ENCODE assay signal across 28 cellular contexts in genomic region chr6:35438378-35438777, GRCh38. TPM values are rescaled to one million over a fixed set of nuclear protein-coding genes. Genes with fewer than 3 reads are reported as not detected.
"Had no signal": no experiment of that assay in that cellular context is flagged by ENCODE, and none has a peak within 500 bp of the region (broad histone marks: within the 10 kb centered on the region; RNA-seq: fewer than 3 reads in every experiment).

No MANE protein-coding gene starts in this region.

- H3K4me1 ChIP-seq: colonic mucosa, left lung, lower lobe of right lung had no signal

- H3K4me1 Mint-ChIP-seq: immature natural killer cell, mesothelial cell of epicardium, naive B cell had no signal

- H3K36me3 ChIP-seq: colonic mucosa, esophagus squamous epithelium, gastrocnemius medialis, left lung, lower lobe of right lung had no signal

- H3K9me3 Mint-ChIP-seq: dendritic cell treated with granulocyte-macrophage colony-stimulating factor and Interleukin-4, amounts not matched to agents 40 ng/mL and 50 ng/mL, for 4 days; effector memory CD8-positive, alpha-beta T cell; endodermal cell; immature natural killer cell; mesothelial cell of epicardium; naive B cell had no signal

- DNase-seq: colonic mucosa; cortex of kidney; effector CD8-positive, alpha-beta T cell; effector memory CD8-positive, alpha-beta T cell; endodermal cell; erythroblast; esophagus squamous epithelium; foreskin fibroblast; foreskin melanocyte; gastrocnemius medialis; glutamatergic neuron; head of caudate nucleus; hypothalamus; immature natural killer cell; islet precursor cell; left cardiac atrium; left lung; left ventricle myocardium superior; lower lobe of right lung; mesenchymal stem cell; naive B cell had no signal

- H3K79me2 ChIP-seq: hepatocyte had no signal

- FAIRE-seq: endometrium had no signal

- H3K27ac Mint-ChIP-seq: dendritic cell treated with granulocyte-macrophage colony-stimulating factor and Interleukin-4, amounts not matched to agents 40 ng/mL and 50 ng/mL, for 4 days; effector memory CD8-positive, alpha-beta T cell; endodermal cell; immature natural killer cell; mesothelial cell of epicardium had no signal

- H3K27me3 ChIP-seq: colonic mucosa, esophagus squamous epithelium, gastrocnemius medialis, hepatocyte, left lung had no signal

- H3K4me3 Mint-ChIP-seq: dendritic cell treated with granulocyte-macrophage colony-stimulating factor and Interleukin-4, amounts not matched to agents 40 ng/mL and 50 ng/mL, for 4 days; effector memory CD8-positive, alpha-beta T cell; endodermal cell; immature natural killer cell; mesothelial cell of epicardium; naive B cell had no signal

- H3K27me3 Mint-ChIP-seq: effector memory CD8-positive, alpha-beta T cell; naive B cell had no signal

- H3K4me2 ChIP-seq: hepatocyte had no signal

- H2AFZ ChIP-seq: hepatocyte had no signal

- ATAC-seq: effector memory CD8-positive, alpha-beta T cell; esophagus mucosa; gastrocnemius medialis; left lung; left ventricle myocardium superior; lower lobe of right lung; mucosa of descending colon had no signal

- H3K36me3 Mint-ChIP-seq: immature natural killer cell, mesothelial cell of epicardium, naive B cell had no signal

- H3K9me3 ChIP-seq: colonic mucosa, esophagus squamous epithelium, gastrocnemius medialis, left lung, lower lobe of right lung, mucosa of descending colon had no signal

- H3K4me3 ChIP-seq: colonic mucosa, esophagus squamous epithelium, gastrocnemius medialis, hepatocyte, left lung, lower lobe of right lung, mucosa of descending colon had no signal

- H3K27ac ChIP-seq: colonic mucosa, epithelial cell of prostate, esophagus squamous epithelium, gastrocnemius medialis, hepatocyte, left lung, lower lobe of right lung had no signal

RNA-seq across cellular contexts. Expression of gene TEAD3, which starts 58.5 kb away (rescaled TPM):
- polyA plus RNA-seq: immature natural killer cell had no signal
